In the genomic region with DNA sequence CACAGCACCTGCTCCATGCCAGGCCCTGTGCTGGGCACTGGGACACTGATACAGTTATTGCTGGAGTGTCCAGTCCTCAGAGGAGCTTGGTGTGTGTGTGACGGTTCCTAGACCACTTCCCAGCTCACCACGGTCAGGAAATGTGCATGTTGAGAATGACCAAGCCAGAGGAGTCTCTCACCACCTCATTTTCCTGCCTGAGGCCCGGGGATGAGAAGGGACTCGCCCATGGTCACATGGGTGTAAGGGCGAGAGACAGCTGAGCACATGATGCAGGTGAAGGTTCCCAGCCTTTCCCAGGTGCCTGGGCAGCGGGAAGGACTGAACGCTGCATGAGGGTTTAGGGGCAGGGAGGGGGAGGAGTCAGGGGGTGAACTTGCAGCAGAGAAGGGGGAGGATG, we compare ENCODE assay signal across 20 cellular contexts.
DNase-seq lines count a peak whose midpoint lies in the region; ATAC-seq, FAIRE-seq and TF ChIP-seq lines count a peak whose summit lies in the region.
"Had no signal": no experiment of that assay in that cellular context is flagged by ENCODE, and none has a peak within 500 bp of the region (broad histone marks: within the 10 kb centered on the region; RNA-seq: fewer than 3 reads in every experiment).

No MANE protein-coding gene starts in this region.

- POLR2A ChIA-PET in IMR-90 (lab: Charles Lee; ENCODE audit: unreplicated experiment) (no interaction called here), H1 (lab: Charles Lee; ENCODE audit: partially characterized antibody) (interaction anchor here (0.9 kb wide), 1 partner anchor 68 kb away, joined by 6 read pairs; no protein-coding TSS in a partner anchor)

- no peak for FAIRE-seq in H1 (lab: Jason Lieb, UNC)

- H3K9me1 ChIP-seq in IMR-90 (ENCODE audit: insufficient read depth, low read length) = no peaks in the 10 kb centered on the region

- no peak overlapping the region for H3K56ac ChIP-seq in IMR-90 (ENCODE audit: extremely low read depth, insufficient read depth, low read length)
- H3K56ac ChIP-seq in H1 (replicated peaks; ENCODE audit: insufficient read length, low read depth, low read length) = no peak overlapping the region

- CTCF ChIA-PET in IMR-90 (lab: Yijun Ruan, JAX) (no interaction called here), H1 (lab: Charles Lee; ENCODE audit: partially characterized antibody) (interaction anchor here (0.7 to 1.9 kb wide), 6 partner anchors 8 to 886 kb away, joined by 3 to 5 read pairs (median 3); no protein-coding TSS in a partner anchor)
- CTCF ChIA-PET in activated naive CD4-positive, alpha-beta T cell treated with anti-CD3 and anti-CD28 coated beads for 36 hours (lab: Charles Lee) = no interaction called here

- peaks cover 10% of the 10 kb centered on the region; the same call in 1 of the 2 replicates for H3K23me2 ChIP-seq in H1 (ENCODE audit: low read depth, low read length)

- ATAC-seq in IMR-90 (ENCODE audit: low read depth) (no peak), upper lobe of right lung (no peak), HG02610 (IDR thresholded peaks at IDR 0.05; ENCODE audit: unreplicated experiment) (no peak)
- ATAC-seq: CD8-positive, alpha-beta T cell; PC-3 had no signal

- H2AFZ ChIP-seq in IMR-90 (replicated peaks; ENCODE audit: low read length, poor library complexity) = peak overlapping the region; percentile 63
- H2AFZ ChIP-seq in H1 (ENCODE audit: low read length) = no peak overlapping the region

- H3K4me2 ChIP-seq in IMR-90 (ENCODE audit: low read depth, low read length) = no peak overlapping the region
- H3K4me2 ChIP-seq in H1 (ENCODE audit: insufficient read depth in 1 of 2, low read depth in 2 of 2, low read length in 2 of 2) = no peak overlapping the region
- H3K4me2 ChIP-seq: BLaER1 treated with 17β-estradiol and CSF1 and Interleukin-3, amounts not matched to agents 10 nM and 100 nM had no signal

- H3K27me3 ChIP-seq in IMR-90 (ENCODE audit: control insufficient read depth, insufficient read depth, low read length) (peaks cover 19% of the 10 kb centered on the region), H1 (replicated peaks in 1 of 4; ENCODE audit: control insufficient read depth in 3 of 4, extremely low read depth in 1 of 4, insufficient read depth in 3 of 4, low read length in 3 of 4) (no peaks in the 10 kb centered on the region), upper lobe of right lung (no peaks in the 10 kb centered on the region)

- H4K5ac ChIP-seq in IMR-90 (ENCODE audit: low read depth, low read length) (no peak overlapping the region), H1 (ENCODE audit: insufficient read length, low read depth, low read length) (no peak overlapping the region)

- intact Hi-C loops in IMR-90 (cut with micrococcal nuclease) = loop anchor here (10.0 kb wide), 1 partner anchor 186 kb away; no protein-coding TSS in a partner anchor
- intact Hi-C loops in upper lobe of right lung (cut with DNase I) = no loop called here
- intact Hi-C loops in activated naive CD4-positive, alpha-beta T cell treated with anti-CD3 and anti-CD28 coated beads for 36 hours (cut with micrococcal nuclease) = loop anchor here (10.0 kb wide), 1 partner anchor 564 kb away; no protein-coding TSS in a partner anchor

- TF ChIP-seq POLR2A in IMR-90 (IDR thresholded peaks at IDR 0.05; ENCODE audit: low read depth, low read length) (no peak), H1 (IDR thresholded peaks at IDR 0.05; ENCODE audit: control extremely low read depth in 1 of 2, low read depth in 2 of 2, low read length in 2 of 2) (no peak)

- no peak for TF ChIP-seq EP300 in H1 (IDR thresholded peaks at IDR 0.05; ENCODE audit: borderline replicate concordance in 1 of 2, low read depth in 2 of 2, low read length in 2 of 2)

- no peak overlapping the region for H4K91ac ChIP-seq in IMR-90 (ENCODE audit: insufficient read depth, low read depth, low read length)
- H4K91ac ChIP-seq in H1 (replicated peaks; ENCODE audit: insufficient read length, low read length) = no peak overlapping the region

- H2BK20ac ChIP-seq in IMR-90 (ENCODE audit: low read depth, low read length) = no peak overlapping the region
- no peak overlapping the region for H2BK20ac ChIP-seq in H1 (ENCODE audit: low read length)

- H3K36me3 ChIP-seq in IMR-90 (ENCODE audit: control insufficient read depth, insufficient read depth, low read length) = no peaks in the 10 kb centered on the region
- no peaks in the 10 kb centered on the region for H3K36me3 ChIP-seq in H1 (ENCODE audit: control insufficient read depth in 2 of 4, insufficient read depth in 4 of 4, low read length in 3 of 4)
- no peaks in the 10 kb centered on the region for H3K36me3 ChIP-seq in upper lobe of right lung
- H3K36me3 ChIP-seq: BLaER1 treated with 17β-estradiol and CSF1 and Interleukin-3, amounts not matched to agents 10 nM and 100 nM had no signal

- no peaks in the 10 kb centered on the region for H3K27me3 Mint-ChIP-seq in activated T-cell treated with anti-CD3 and anti-CD28 coated beads, Interleukin-2, amount 50 U/mL, for 24 hours
- H3K27me3 Mint-ChIP-seq in activated naive CD4-positive, alpha-beta T cell treated with anti-CD3 and anti-CD28 coated beads for 36 hours (ENCODE audit: low read depth) = no peaks in the 10 kb centered on the region
- H3K27me3 Mint-ChIP-seq in nephron progenitor cell (ENCODE audit: low read depth, poor library complexity) = peaks cover 8% of the 10 kb centered on the region

- H3K9ac ChIP-seq in IMR-90 (ENCODE audit: low read depth, low read length) (no peak overlapping the region), H1 (replicated peaks in 1 of 4; ENCODE audit: extremely low read depth in 1 of 4, low read depth in 3 of 4, low read length in 3 of 4) (no peak overlapping the region)
- H3K9ac ChIP-seq: BLaER1 treated with 17β-estradiol and CSF1 and Interleukin-3, amounts not matched to agents 10 nM and 100 nM had no signal

- H3K4me1 Mint-ChIP-seq in activated T-cell treated with anti-CD3 and anti-CD28 coated beads, Interleukin-2, amount 50 U/mL, for 24 hours (ENCODE audit: low read depth) = peaks cover 20% of the 10 kb centered on the region
- H3K4me1 Mint-ChIP-seq in activated naive CD4-positive, alpha-beta T cell treated with anti-CD3 and anti-CD28 coated beads for 36 hours (ENCODE audit: low read depth) = peaks cover 7% of the 10 kb centered on the region
- no peaks in the 10 kb centered on the region for H3K4me1 Mint-ChIP-seq in nephron progenitor cell

- no peaks in the 10 kb centered on the region for H3K79me2 ChIP-seq in H1 (ENCODE audit: control insufficient read depth in 1 of 2, insufficient read depth in 2 of 2, low read length in 2 of 2)

- dilution Hi-C loops in IMR-90 (cut with HindIII; ENCODE audit: low sequenced_read_pairs, unreplicated experiment) = no loop called here

- H2BK5ac ChIP-seq in IMR-90 (ENCODE audit: low read depth, low read length, poor library complexity, severe bottlenecking) (no peak overlapping the region), H1 (ENCODE audit: low read depth, low read length) (no peak overlapping the region)

- H3K4me3 Mint-ChIP-seq in activated T-cell treated with anti-CD3 and anti-CD28 coated beads, Interleukin-2, amount 50 U/mL, for 24 hours = no peak overlapping the region
- no peak overlapping the region for H3K4me3 Mint-ChIP-seq in activated naive CD4-positive, alpha-beta T cell treated with anti-CD3 and anti-CD28 coated beads for 36 hours
- H3K4me3 Mint-ChIP-seq in nephron progenitor cell = no peak overlapping the region
- H3K4me3 Mint-ChIP-seq: CD8-positive, alpha-beta T cell had no signal

- H4K20me1 ChIP-seq in IMR-90 (ENCODE audit: insufficient read depth, low read length) (no peaks in the 10 kb centered on the region), H1 (replicated peaks in 1 of 2; ENCODE audit: control insufficient read depth in 1 of 2, insufficient read depth in 2 of 2, low read length in 2 of 2) (peaks cover 0 to 3% of the 10 kb centered on the region in 2 experiments)

- H2BK12ac ChIP-seq in H1 (ENCODE audit: low read depth, low read length) = no peak overlapping the region

- in situ Hi-C loops in IMR-90 (cut with MboI; ENCODE audit: low sequenced_read_pairs) = no loop called here

- no peak overlapping the region for H2BK15ac ChIP-seq in IMR-90 (ENCODE audit: low read depth, low read length)
- no peak overlapping the region for H2BK15ac ChIP-seq in H1 (ENCODE audit: low read length)

- H3K27ac ChIP-seq in IMR-90 (ENCODE audit: insufficient read depth, low read length) (no peak overlapping the region), H1 (ENCODE audit: low read depth, low read length) (no peak overlapping the region), upper lobe of right lung (no peak overlapping the region)
- H3K27ac ChIP-seq: 22Rv1; BLaER1 treated with 17β-estradiol and CSF1 and Interleukin-3, amounts not matched to agents 10 nM and 100 nM had no signal

- 67% methylated on average over 1 of the region's 7 CpGs; no CpG with 5 or more reads in 1 of the 2 experiments for WGBS in IMR-90 (ENCODE audit: extremely low coverage in 2 of 2, insufficient read length in 1 of 2), 2 experiments
- WGBS in H1 (ENCODE audit: extremely low coverage in 1 of 2, insufficient coverage in 1 of 2, insufficient read length in 1 of 2, insufficient replicate concordance in 2 of 2, low coverage in 1 of 2, low lambda C conversion rate in 2 of 2, missing lambda C conversion rate in 1 of 2), 2 experiments = 85% methylated on average over 7 of the region's 7 CpGs; no CpG with 5 or more reads in 1 of the 2 experiments

- H3K27ac Mint-ChIP-seq in activated T-cell treated with anti-CD3 and anti-CD28 coated beads, Interleukin-2, amount 50 U/mL, for 24 hours = no peak overlapping the region
- no peak overlapping the region for H3K27ac Mint-ChIP-seq in activated naive CD4-positive, alpha-beta T cell treated with anti-CD3 and anti-CD28 coated beads for 36 hours
- no peak overlapping the region for H3K27ac Mint-ChIP-seq in nephron progenitor cell
- H3K27ac Mint-ChIP-seq: CD8-positive, alpha-beta T cell had no signal

- H3K23ac ChIP-seq in IMR-90 (ENCODE audit: low read depth, low read length) = no peak overlapping the region
- H3K23ac ChIP-seq in H1 (ENCODE audit: insufficient read length) = no peak overlapping the region

- no TSS peak for BruUV-seq in IMR-90 (replicated peaks; lab: Mats Ljungman, UMichigan)

- H2AK9ac ChIP-seq in IMR-90 (replicated peaks; ENCODE audit: low read depth, low read length, poor library complexity) = no peak overlapping the region

- H3K4me1 ChIP-seq in IMR-90 (ENCODE audit: control insufficient read depth, insufficient read depth, low read length) (peaks cover 3% of the 10 kb centered on the region; the same call in 1 of the 2 replicates), H1 (replicated peaks in 1 of 4; ENCODE audit: control insufficient read depth in 3 of 4, insufficient read depth in 4 of 4, low read length in 3 of 4) (no peaks in the 10 kb centered on the region; a peak in 1 of 7 replicates), upper lobe of right lung (no peaks in the 10 kb centered on the region)

- H3K4ac ChIP-seq in IMR-90 (ENCODE audit: low read depth, low read length) (no peak overlapping the region), H1 (replicated peaks; ENCODE audit: insufficient read length, low read depth, low read length) (no peak overlapping the region)

- H3K9me3 Mint-ChIP-seq in activated T-cell treated with anti-CD3 and anti-CD28 coated beads, Interleukin-2, amount 50 U/mL, for 24 hours = no peaks in the 10 kb centered on the region
- no peaks in the 10 kb centered on the region for H3K9me3 Mint-ChIP-seq in activated naive CD4-positive, alpha-beta T cell treated with anti-CD3 and anti-CD28 coated beads for 36 hours
- no peaks in the 10 kb centered on the region for H3K9me3 Mint-ChIP-seq in nephron progenitor cell
- H3K9me3 Mint-ChIP-seq: CD8-positive, alpha-beta T cell had no signal

- H3K4me3 ChIP-seq in IMR-90 (ENCODE audit: insufficient read depth, low read depth, low read length) (no peak overlapping the region), H1 (ENCODE audit: extremely low read depth in 1 of 4, insufficient read depth in 2 of 4, low read depth in 3 of 4, low read length in 4 of 4) (no peak overlapping the region), upper lobe of right lung (no peak overlapping the region)
- H3K4me3 ChIP-seq: BLaER1 treated with 17β-estradiol and CSF1 and Interleukin-3, amounts not matched to agents 10 nM and 100 nM had no signal

- H3K18ac ChIP-seq in IMR-90 (ENCODE audit: low read depth, low read length) = no peak overlapping the region
- no peak overlapping the region; the same call in 1 of the 2 replicates for H3K18ac ChIP-seq in H1 (ENCODE audit: extremely low read depth, low read length)

- H4K8ac ChIP-seq in IMR-90 (ENCODE audit: low read depth in 2 of 2, low read length in 2 of 2) (no peak overlapping the region), H1 (ENCODE audit: extremely low read depth, insufficient read depth, low read length) (no peak overlapping the region)

- no peak overlapping the region for H2AK5ac ChIP-seq in IMR-90 (ENCODE audit: low read depth, low read length)
- H2AK5ac ChIP-seq in H1 (ENCODE audit: low read depth, low read length) = 0 out of 2 replicates have a peak overlapping the region, but pooled peaks have one; percentile 9

- H3K79me1 ChIP-seq in IMR-90 (ENCODE audit: low read depth in 1 of 2, low read length in 2 of 2) = no peaks in the 10 kb centered on the region
- H3K79me1 ChIP-seq in H1 (ENCODE audit: low read depth, low read length) = peaks cover 3% of the 10 kb centered on the region; the same call in 1 of the 2 replicates

- H3K14ac ChIP-seq in IMR-90 (replicated peaks; ENCODE audit: low read depth, low read length) = no peak overlapping the region
- H3K14ac ChIP-seq in H1 (ENCODE audit: insufficient read length) = no peak overlapping the region

- TF ChIP-seq RAD21 in IMR-90 (IDR thresholded peaks at IDR 0.05; ENCODE audit: low read length) (no peak), H1 (IDR thresholded peaks at IDR 0.05 in 1 of 2, conservative IDR thresholded peaks at IDR 0.05 in 1 of 2; ENCODE audit: low read depth in 2 of 2, low read length in 2 of 2) (no peak)

- H3K9me3 ChIP-seq in IMR-90 (ENCODE audit: control insufficient read depth, insufficient read depth, low read length) (no peaks in the 10 kb centered on the region), H1 (ENCODE audit: insufficient read depth in 2 of 2, low read depth in 1 of 2, low read length in 1 of 2) (no peaks in the 10 kb centered on the region), upper lobe of right lung (no peaks in the 10 kb centered on the region)
- H3K9me3 ChIP-seq: BLaER1 treated with 17β-estradiol and CSF1 and Interleukin-3, amounts not matched to agents 10 nM and 100 nM had no signal

- H3K36me3 Mint-ChIP-seq in activated T-cell treated with anti-CD3 and anti-CD28 coated beads, Interleukin-2, amount 50 U/mL, for 24 hours (ENCODE audit: low read depth) = no peaks in the 10 kb centered on the region
- H3K36me3 Mint-ChIP-seq in activated naive CD4-positive, alpha-beta T cell treated with anti-CD3 and anti-CD28 coated beads for 36 hours (ENCODE audit: low read depth) = no peaks in the 10 kb centered on the region
- H3K36me3 Mint-ChIP-seq in nephron progenitor cell (ENCODE audit: low read depth) = no peaks in the 10 kb centered on the region
- H3K36me3 Mint-ChIP-seq: CD8-positive, alpha-beta T cell had no signal

- H2BK120ac ChIP-seq in IMR-90 (ENCODE audit: low read depth, low read length) = no peak overlapping the region
- no peak overlapping the region for H2BK120ac ChIP-seq in H1 (replicated peaks; ENCODE audit: low read depth, low read length)

- TF ChIP-seq CTCF in IMR-90 (conservative IDR thresholded peaks at IDR 0.05; ENCODE audit: low read depth, low read length) (no peak), H1 (IDR thresholded peaks at IDR 0.05; ENCODE audit: control extremely low read depth in 1 of 3, insufficient read depth in 1 of 3, low read depth in 1 of 3, low read length in 3 of 3) (no peak), upper lobe of right lung (IDR thresholded peaks at IDR 0.05) (no peak), nephron progenitor cell (IDR thresholded peaks at IDR 0.05) (no peak)

- DNase-seq in activated T-cell treated with anti-CD3 and anti-CD28 coated beads, Interleukin-2, amount 50 U/mL, for 24 hours = peak; percentile 23
- DNase-seq in activated T-cell treated with anti-CD3 and anti-CD28 coated beads, Interleukin-2, amount 50 U/mL, for 1 hour = no peak
- DNase-seq in IMR-90 (no peak), H1 (ENCODE audit: low read depth in 1 of 2, low spot score in 2 of 2) (no peak), upper lobe of right lung (peak; percentile 30), nephron progenitor cell (no peak)
- DNase-seq in activated naive CD4-positive, alpha-beta T cell treated with anti-CD3 and anti-CD28 coated beads for 36 hours = no peak
- DNase-seq: ACHN; CD8-positive, alpha-beta T cell; DMS153; Kasumi-1; NCI-H1417; NCI-H187; NCI-H2107; NCI-H446 treated with DMSO at 0.1 percent for 48 hours; NCI-H526 treated with DMSO at 0.1 percent for 48 hours; PC-3 had no signal

Comparison
In these comparisons a context has a peak if more than half of its experiments do, and no peak if none do; other contexts are left out.
1. DNase-seq: peak in activated T-cell treated with anti-CD3 and anti-CD28 coated beads, Interleukin-2, amount 50 U/mL, for 24 hours (single experiment) and upper lobe of right lung (single experiment); none in activated T-cell treated with anti-CD3 and anti-CD28 coated beads, Interleukin-2, amount 50 U/mL, for 1 hour (single experiment), IMR-90 (single experiment), H1 (0 of 2), activated naive CD4-positive, alpha-beta T cell treated with anti-CD3 and anti-CD28 coated beads for 36 hours (single experiment) and nephron progenitor cell (single experiment).